In the genomic region with DNA sequence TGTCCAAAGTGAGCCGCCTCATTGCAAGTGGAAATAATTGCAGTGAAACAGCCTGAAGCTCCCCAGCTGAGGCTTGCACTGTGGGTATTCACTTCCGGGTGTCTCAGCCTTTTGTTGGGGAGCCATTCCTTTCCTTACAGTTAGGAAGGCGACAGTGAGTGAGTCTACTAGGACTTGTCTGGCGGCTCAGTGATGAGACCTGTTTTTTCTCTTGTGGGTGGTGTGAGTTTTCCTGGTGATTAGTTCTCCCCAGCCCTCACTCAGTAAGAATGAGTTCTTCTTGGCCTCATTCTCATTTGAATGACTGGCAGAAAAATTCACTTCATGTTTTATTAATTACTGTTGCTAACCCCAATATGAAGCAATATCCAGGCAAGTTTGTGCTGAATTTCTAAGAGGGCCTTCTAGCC, we compare ENCODE assay signal across 1 cellular context.
TF ChIP-seq lines count a peak whose summit lies in the region.

No MANE protein-coding gene starts in this region.

TF ChIP-seq in WTC11, 78 proteins besides CTCF, POLR2A, EP300 and RAD21 (continued from another document):
- TF ChIP-seq, protein P1, sequence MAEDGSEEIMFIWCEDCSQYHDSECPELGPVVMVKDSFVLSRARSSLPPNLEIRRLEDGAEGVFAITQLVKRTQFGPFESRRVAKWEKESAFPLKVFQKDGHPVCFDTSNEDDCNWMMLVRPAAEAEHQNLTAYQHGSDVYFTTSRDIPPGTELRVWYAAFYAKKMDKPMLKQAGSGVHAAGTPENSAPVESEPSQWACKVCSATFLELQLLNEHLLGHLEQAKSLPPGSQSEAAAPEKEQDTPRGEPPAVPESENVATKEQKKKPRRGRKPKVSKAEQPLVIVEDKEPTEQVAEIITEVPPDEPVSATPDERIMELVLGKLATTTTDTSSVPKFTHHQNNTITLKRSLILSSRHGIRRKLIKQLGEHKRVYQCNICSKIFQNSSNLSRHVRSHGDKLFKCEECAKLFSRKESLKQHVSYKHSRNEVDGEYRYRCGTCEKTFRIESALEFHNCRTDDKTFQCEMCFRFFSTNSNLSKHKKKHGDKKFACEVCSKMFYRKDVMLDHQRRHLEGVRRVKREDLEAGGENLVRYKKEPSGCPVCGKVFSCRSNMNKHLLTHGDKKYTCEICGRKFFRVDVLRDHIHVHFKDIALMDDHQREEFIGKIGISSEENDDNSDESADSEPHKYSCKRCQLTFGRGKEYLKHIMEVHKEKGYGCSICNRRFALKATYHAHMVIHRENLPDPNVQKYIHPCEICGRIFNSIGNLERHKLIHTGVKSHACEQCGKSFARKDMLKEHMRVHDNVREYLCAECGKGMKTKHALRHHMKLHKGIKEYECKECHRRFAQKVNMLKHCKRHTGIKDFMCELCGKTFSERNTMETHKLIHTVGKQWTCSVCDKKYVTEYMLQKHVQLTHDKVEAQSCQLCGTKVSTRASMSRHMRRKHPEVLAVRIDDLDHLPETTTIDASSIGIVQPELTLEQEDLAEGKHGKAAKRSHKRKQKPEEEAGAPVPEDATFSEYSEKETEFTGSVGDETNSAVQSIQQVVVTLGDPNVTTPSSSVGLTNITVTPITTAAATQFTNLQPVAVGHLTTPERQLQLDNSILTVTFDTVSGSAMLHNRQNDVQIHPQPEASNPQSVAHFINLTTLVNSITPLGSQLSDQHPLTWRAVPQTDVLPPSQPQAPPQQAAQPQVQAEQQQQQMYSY (CRISPR knock-in tag; IDR thresholded peaks at IDR 0.05), result no peak
- TF ChIP-seq ESRRA (CRISPR knock-in tag; IDR thresholded peaks at IDR 0.05; ENCODE audit: borderline replicate concordance), result no peak
- TF ChIP-seq, protein P2, sequence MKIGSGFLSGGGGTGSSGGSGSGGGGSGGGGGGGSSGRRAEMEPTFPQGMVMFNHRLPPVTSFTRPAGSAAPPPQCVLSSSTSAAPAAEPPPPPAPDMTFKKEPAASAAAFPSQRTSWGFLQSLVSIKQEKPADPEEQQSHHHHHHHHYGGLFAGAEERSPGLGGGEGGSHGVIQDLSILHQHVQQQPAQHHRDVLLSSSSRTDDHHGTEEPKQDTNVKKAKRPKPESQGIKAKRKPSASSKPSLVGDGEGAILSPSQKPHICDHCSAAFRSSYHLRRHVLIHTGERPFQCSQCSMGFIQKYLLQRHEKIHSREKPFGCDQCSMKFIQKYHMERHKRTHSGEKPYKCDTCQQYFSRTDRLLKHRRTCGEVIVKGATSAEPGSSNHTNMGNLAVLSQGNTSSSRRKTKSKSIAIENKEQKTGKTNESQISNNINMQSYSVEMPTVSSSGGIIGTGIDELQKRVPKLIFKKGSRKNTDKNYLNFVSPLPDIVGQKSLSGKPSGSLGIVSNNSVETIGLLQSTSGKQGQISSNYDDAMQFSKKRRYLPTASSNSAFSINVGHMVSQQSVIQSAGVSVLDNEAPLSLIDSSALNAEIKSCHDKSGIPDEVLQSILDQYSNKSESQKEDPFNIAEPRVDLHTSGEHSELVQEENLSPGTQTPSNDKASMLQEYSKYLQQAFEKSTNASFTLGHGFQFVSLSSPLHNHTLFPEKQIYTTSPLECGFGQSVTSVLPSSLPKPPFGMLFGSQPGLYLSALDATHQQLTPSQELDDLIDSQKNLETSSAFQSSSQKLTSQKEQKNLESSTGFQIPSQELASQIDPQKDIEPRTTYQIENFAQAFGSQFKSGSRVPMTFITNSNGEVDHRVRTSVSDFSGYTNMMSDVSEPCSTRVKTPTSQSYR (CRISPR knock-in tag; IDR thresholded peaks at IDR 0.05), result no peak
- no peak for TF ChIP-seq ZNF263 (CRISPR knock-in tag; IDR thresholded peaks at IDR 0.05; ENCODE audit: low read depth)
